16 cellular contexts compared by ENCODE assay signal in genomic region chr2:36698978-36699377, GRCh38. TPM values are rescaled to one million over a fixed set of nuclear protein-coding genes. Genes with fewer than 3 reads are reported as not detected.
DNase-seq lines count a peak whose midpoint lies in the region; ATAC-seq and TF ChIP-seq lines count a peak whose summit lies in the region.
"Had no signal": no experiment of that assay in that cellular context is flagged by ENCODE, and none has a peak within 500 bp of the region (broad histone marks: within the 10 kb centered on the region; RNA-seq: fewer than 3 reads in every experiment).

No MANE protein-coding gene starts in this region.

- no peaks in the 10 kb centered on the region for H3K9me3 Mint-ChIP-seq in activated T-helper 17 cell treated with anti-CD3 and anti-CD28 coated beads, Interleukin-2, amount 50 U/mL, for 72 hours
- H3K9me3 Mint-ChIP-seq: stimulated activated naive CD8-positive, alpha-beta T cell treated with anti-CD3 and anti-CD28 coated beads, Interleukin-15, Interleukin-2, amounts not matched to agents 100 ng/mL and 50 ng/mL, for 24 hours had no signal

- H3K27ac Mint-ChIP-seq in activated T-helper 17 cell treated with anti-CD3 and anti-CD28 coated beads, Interleukin-2, amount 50 U/mL, for 72 hours = no peak overlapping the region
- H3K27ac Mint-ChIP-seq: stimulated activated naive CD8-positive, alpha-beta T cell treated with anti-CD3 and anti-CD28 coated beads, Interleukin-15, Interleukin-2, amounts not matched to agents 100 ng/mL and 50 ng/mL, for 24 hours had no signal

- H3K4me3 Mint-ChIP-seq in activated T-helper 17 cell treated with anti-CD3 and anti-CD28 coated beads, Interleukin-2, amount 50 U/mL, for 72 hours = no peak overlapping the region
- H3K4me3 Mint-ChIP-seq: stimulated activated naive CD8-positive, alpha-beta T cell treated with anti-CD3 and anti-CD28 coated beads, Interleukin-15, Interleukin-2, amounts not matched to agents 100 ng/mL and 50 ng/mL, for 24 hours had no signal

- no peak overlapping the region for H3K4me3 ChIP-seq in HL-60 (replicated peaks; ENCODE audit: insufficient read depth, low read length)
- no peak overlapping the region for H3K4me3 ChIP-seq in fibroblast of the aortic adventitia (ENCODE audit: low read depth, low read length)
- no peak overlapping the region for H3K4me3 ChIP-seq in effector memory CD4-positive, alpha-beta T cell (ENCODE audit: insufficient read depth, low read depth, low read length, poor library complexity, severe bottlenecking)
- H3K4me3 ChIP-seq: ovary had no signal

- no peaks in the 10 kb centered on the region for H3K9me3 ChIP-seq in effector memory CD4-positive, alpha-beta T cell (ENCODE audit: control insufficient read depth, low read length)
- H3K9me3 ChIP-seq: ovary had no signal

- TF ChIP-seq CTCF in HL-60 (IDR thresholded peaks at IDR 0.05; ENCODE audit: insufficient read depth, low read length) (no peak), fibroblast of the aortic adventitia (IDR thresholded peaks at IDR 0.05; ENCODE audit: insufficient read depth, low read length) (no peak)

- peaks cover 8% of the 10 kb centered on the region for H3K27me3 Mint-ChIP-seq in activated T-helper 17 cell treated with anti-CD3 and anti-CD28 coated beads, Interleukin-2, amount 50 U/mL, for 72 hours
- H3K27me3 Mint-ChIP-seq: stimulated activated naive CD8-positive, alpha-beta T cell treated with anti-CD3 and anti-CD28 coated beads, Interleukin-15, Interleukin-2, amounts not matched to agents 100 ng/mL and 50 ng/mL, for 24 hours had no signal

- H3K27me3 ChIP-seq in HL-60 (ENCODE audit: insufficient read depth, poor library complexity, severe bottlenecking) = no peaks in the 10 kb centered on the region
- no peaks in the 10 kb centered on the region for H3K27me3 ChIP-seq in effector memory CD4-positive, alpha-beta T cell (replicated peaks; ENCODE audit: control insufficient read depth, insufficient read depth, low read length, poor library complexity, severe bottlenecking)
- H3K27me3 ChIP-seq: ovary had no signal

- no peaks in the 10 kb centered on the region for H3K36me3 Mint-ChIP-seq in activated T-helper 17 cell treated with anti-CD3 and anti-CD28 coated beads, Interleukin-2, amount 50 U/mL, for 72 hours (ENCODE audit: low read depth)

- peak; percentile 94 to 97 for DNase-seq in HL-60 (ENCODE audit: low read depth in 1 of 2, low spot score in 1 of 2)
- DNase-seq in SIG-M5 treated with dmso at 0.1 percent for 504 hours (lab: John Stamatoyannopoulos, UW; ENCODE audit: unreplicated experiment) = peak; percentile 98
- DNase-seq in fibroblast of the aortic adventitia (ENCODE audit: low read depth) = peak; percentile 40
- DNase-seq in pons (ENCODE audit: low spot score) = peak; percentile 3
- no peak for DNase-seq in activated CD4-positive, alpha-beta T cell treated with anti-CD3 and anti-CD28 coated beads for 1 hour
- no peak for DNase-seq in effector memory CD4-positive, alpha-beta T cell
- no peak for DNase-seq in stimulated activated CD4-positive, alpha-beta T cell treated with anti-CD3 and anti-CD28 coated beads, Interleukin-15, amount 100 ng/mL, for 24 hours
- DNase-seq: activated effector memory CD4-positive, alpha-beta T cell treated with Interleukin-2 at 50 U/mL for 16 hours; amygdala; kidney; NCI-H1694; ovary; WERI-Rb-1 had no signal

- no peaks in the 10 kb centered on the region for H3K4me1 Mint-ChIP-seq in activated T-helper 17 cell treated with anti-CD3 and anti-CD28 coated beads, Interleukin-2, amount 50 U/mL, for 72 hours

- H3K4me1 ChIP-seq in effector memory CD4-positive, alpha-beta T cell (ENCODE audit: control insufficient read depth, insufficient read depth, low read length, poor library complexity, severe bottlenecking) = no peaks in the 10 kb centered on the region

- no peaks in the 10 kb centered on the region for H3K36me3 ChIP-seq in effector memory CD4-positive, alpha-beta T cell (ENCODE audit: control insufficient read depth, insufficient read depth, low read length)
- H3K36me3 ChIP-seq: ovary, WERI-Rb-1 had no signal

- ATAC-seq in activated T-helper 17 cell treated with anti-CD3 and anti-CD28 coated beads, Interleukin-2, amount 50 U/mL, for 72 hours (replicated peaks) = no peak

- H3K27ac ChIP-seq in HL-60 (replicated peaks) = peak overlapping the region; percentile 91
- H3K27ac ChIP-seq in effector memory CD4-positive, alpha-beta T cell (ENCODE audit: insufficient read depth, low read length, poor library complexity, severe bottlenecking) = no peak overlapping the region
- H3K27ac ChIP-seq: KMS-11, WERI-Rb-1 had no signal

RNA-seq across cellular contexts. Expression of gene VIT, which starts 2.5 kb away (rescaled TPM):
- 2.0 and 12.9 TPM in 2 replicates for total RNA-seq in fibroblast of the aortic adventitia (ENCODE audit: low replicate concordance)
- total RNA-seq in activated T-helper 17 cell treated with anti-CD3 and anti-CD28 coated beads, Interleukin-2, amount 50 U/mL, for 72 hours = not detected
- total RNA-seq: kidney had no signal

Comparison
In these comparisons a context has a peak if more than half of its experiments do, and no peak if none do; other contexts are left out.
1. DNase-seq: peak in HL-60 (2 of 2), SIG-M5 treated with dmso at 0.1 percent for 504 hours (single experiment), fibroblast of the aortic adventitia (single experiment) and pons (single experiment); none in activated CD4-positive, alpha-beta T cell treated with anti-CD3 and anti-CD28 coated beads for 1 hour (single experiment), effector memory CD4-positive, alpha-beta T cell (0 of 3) and stimulated activated CD4-positive, alpha-beta T cell treated with anti-CD3 and anti-CD28 coated beads, Interleukin-15, amount 100 ng/mL, for 24 hours (single experiment).